ENCODE assay signal across 24 cellular contexts in the genomic region with DNA sequence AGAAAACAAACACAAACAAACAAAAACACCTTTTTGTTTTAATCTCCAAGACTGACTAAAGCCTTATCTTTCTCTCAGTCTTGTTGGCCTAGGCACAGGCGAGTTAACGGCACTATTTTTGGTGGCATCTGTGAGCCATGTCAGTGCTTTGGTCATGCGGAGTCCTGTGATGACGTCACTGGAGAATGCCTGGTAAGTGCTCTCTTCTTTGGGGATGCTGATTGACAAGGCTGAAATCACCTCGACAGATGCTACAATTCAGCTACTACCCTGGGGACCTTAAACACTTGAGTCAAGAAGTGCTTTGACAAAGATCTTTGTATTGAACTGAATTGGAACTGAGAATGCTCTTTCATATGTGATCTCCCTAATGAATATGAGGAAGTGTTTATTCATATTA.
DNase-seq lines count a peak whose midpoint lies in the region; ATAC-seq and TF ChIP-seq lines count a peak whose summit lies in the region.
"Had no signal": no experiment of that assay in that cellular context is flagged by ENCODE, and none has a peak within 500 bp of the region (broad histone marks: within the 10 kb centered on the region; RNA-seq: fewer than 3 reads in every experiment).

No MANE protein-coding gene starts in this region.

- no peaks in the 10 kb centered on the region for H3K36me3 Mint-ChIP-seq in GM23338 (ENCODE audit: low read depth)
- H3K36me3 Mint-ChIP-seq: activated CD8-positive, alpha-beta memory T cell treated with anti-CD3 and anti-CD28 coated beads, Interleukin-2, amount 10 ng/mL, durations not matched to agents 7 days and 5 days had no signal

- H3K4me2 ChIP-seq in GM23338 = no peak overlapping the region
- H3K4me2 ChIP-seq: SK-N-SH had no signal

- no peaks in the 10 kb centered on the region for H3K9me3 Mint-ChIP-seq in GM23338
- H3K9me3 Mint-ChIP-seq: activated T-cell treated with anti-CD3 and anti-CD28 coated beads, Interleukin-2, amount 50 U/mL, for 72 hours; nephron had no signal

- no peak overlapping the region for H3K27ac Mint-ChIP-seq in GM23338
- H3K27ac Mint-ChIP-seq: activated CD8-positive, alpha-beta memory T cell treated with anti-CD3 and anti-CD28 coated beads, Interleukin-2, amount 10 ng/mL, durations not matched to agents 7 days and 5 days; activated T-cell treated with anti-CD3 and anti-CD28 coated beads, Interleukin-2, amount 50 U/mL, for 72 hours; nephron; T-helper 17 cell had no signal

- H3K27me3 Mint-ChIP-seq in GM23338 (ENCODE audit: insufficient read depth, low read depth, poor library complexity) = no peaks in the 10 kb centered on the region
- H3K27me3 Mint-ChIP-seq: T-helper 17 cell had no signal

- H3K9me2 ChIP-seq in GM23338 (ENCODE audit: insufficient read depth) = no peaks in the 10 kb centered on the region
- H3K9me2 ChIP-seq: SK-N-SH had no signal

- no peak for TF ChIP-seq CTCF in GM23338 (conservative IDR thresholded peaks at IDR 0.05; ENCODE audit: low read depth in 2 of 2)

- H3K4me3 ChIP-seq in GM23338 = no peak overlapping the region
- H3K4me3 ChIP-seq: heart right ventricle had no signal

- H3F3A ChIP-seq in GM23338 (replicated peaks; ENCODE audit: low read depth) = no peaks in the 10 kb centered on the region

- H3K4me1 ChIP-seq in GM23338 (ENCODE audit: insufficient read depth) = peaks cover 12% of the 10 kb centered on the region; the same call in 1 of the 2 replicates

- no peaks in the 10 kb centered on the region for H3K27me3 ChIP-seq in GM23338 (ENCODE audit: insufficient read depth)
- H3K27me3 ChIP-seq: brain microvascular endothelial cell, heart right ventricle had no signal

- H3K27ac ChIP-seq in GM23338 (ENCODE audit: low read depth) = no peak overlapping the region
- H3K27ac ChIP-seq: brain microvascular endothelial cell, C4-2B, VCaP had no signal

- DNase-seq in D341Med (ENCODE audit: low spot score) (peak; percentile 24), GM23338 (ENCODE audit: low spot score) (peak; percentile 26), NCI-H2171 treated with DMSO at 0.1 percent for 48 hours (lab: John Stamatoyannopoulos, UW) (peak; percentile 47), iPS-NIHi7 (ENCODE audit: extremely low spot score) (peak; percentile 15), T-helper 2 cell (no peak), SIG-M5 (lab: John Stamatoyannopoulos, UW) (no peak)
- DNase-seq: activated CD4-positive, alpha-beta T cell treated with anti-CD3 and anti-CD28 coated beads, Interleukin-2, amount 50 U/mL, for 1 hour; activated CD8-positive, alpha-beta memory T cell treated with anti-CD3 and anti-CD28 coated beads, Interleukin-2, amount 10 ng/mL, durations not matched to agents 7 days and 5 days; activated naive CD4-positive, alpha-beta T cell treated with Interleukin-2 at 50 U/mL for 16 hours; activated T-cell treated with anti-CD3 and anti-CD28 coated beads, Interleukin-2, amount 50 U/mL, for 72 hours; brain microvascular endothelial cell; effector memory CD4-positive, alpha-beta T cell; erythroblast; heart right ventricle; NCI-H2029; SK-N-SH; stimulated activated CD4-positive, alpha-beta T cell treated with anti-CD3 and anti-CD28 coated beads, Interleukin-15, amount 100 ng/mL, for 24 hours; stimulated activated naive CD8-positive, alpha-beta T cell treated with anti-CD3 and anti-CD28 coated beads, Interleukin-15, Interleukin-2, amounts not matched to agents 100 U/mL and 50 U/mL, for 24 hours; T-helper 17 cell had no signal

- H3K36me3 ChIP-seq in GM23338 (ENCODE audit: insufficient read depth) = no peaks in the 10 kb centered on the region
- H3K36me3 ChIP-seq: brain microvascular endothelial cell had no signal

- no peak for ATAC-seq in GM23338
- no peak for ATAC-seq in HG02798 (IDR thresholded peaks at IDR 0.05; ENCODE audit: poor library complexity, unreplicated experiment)
- ATAC-seq: activated CD8-positive, alpha-beta memory T cell treated with anti-CD3 and anti-CD28 coated beads, Interleukin-2, amount 10 ng/mL, durations not matched to agents 7 days and 5 days; activated T-cell treated with anti-CD3 and anti-CD28 coated beads, Interleukin-2, amount 50 U/mL, for 72 hours; sciatic nerve; stimulated activated naive CD8-positive, alpha-beta T cell treated with anti-CD3 and anti-CD28 coated beads, Interleukin-15, Interleukin-2, amounts not matched to agents 100 U/mL and 50 U/mL, for 24 hours; T-helper 17 cell had no signal

- H2AFZ ChIP-seq in GM23338 = no peak overlapping the region

- H3K79me2 ChIP-seq in GM23338 (replicated peaks; ENCODE audit: insufficient read depth) = no peaks in the 10 kb centered on the region

- no peak overlapping the region for H3K4me3 Mint-ChIP-seq in GM23338
- H3K4me3 Mint-ChIP-seq: activated CD8-positive, alpha-beta memory T cell treated with anti-CD3 and anti-CD28 coated beads, Interleukin-2, amount 10 ng/mL, durations not matched to agents 7 days and 5 days; activated T-cell treated with anti-CD3 and anti-CD28 coated beads, Interleukin-2, amount 50 U/mL, for 72 hours; nephron; T-helper 17 cell had no signal

- H4K20me1 ChIP-seq in GM23338 (replicated peaks; ENCODE audit: insufficient read depth) = no peaks in the 10 kb centered on the region

- H3K4me1 Mint-ChIP-seq in GM23338 = peaks cover 12% of the 10 kb centered on the region; the same call in 2 of the 3 replicates
- H3K4me1 Mint-ChIP-seq: activated CD8-positive, alpha-beta memory T cell treated with anti-CD3 and anti-CD28 coated beads, Interleukin-2, amount 10 ng/mL, durations not matched to agents 7 days and 5 days; nephron had no signal

TF ChIP-seq in GM23338, 12 proteins besides CTCF, POLR2A, EP300 and RAD21:
- TF ChIP-seq ZNF114 (CRISPR knock-in tag; IDR thresholded peaks at IDR 0.05) = no peak
- TF ChIP-seq EZH2 (IDR thresholded peaks at IDR 0.05; ENCODE audit: low read depth, unreplicated experiment) = no peak
- TF ChIP-seq CREB1 (CRISPR knock-in tag; IDR thresholded peaks at IDR 0.05; ENCODE audit: low read depth) = peak; percentile 87
- TF ChIP-seq STAT1 (IDR thresholded peaks at IDR 0.05; ENCODE audit: unreplicated experiment) = no peak
- TF ChIP-seq, protein P1, sequence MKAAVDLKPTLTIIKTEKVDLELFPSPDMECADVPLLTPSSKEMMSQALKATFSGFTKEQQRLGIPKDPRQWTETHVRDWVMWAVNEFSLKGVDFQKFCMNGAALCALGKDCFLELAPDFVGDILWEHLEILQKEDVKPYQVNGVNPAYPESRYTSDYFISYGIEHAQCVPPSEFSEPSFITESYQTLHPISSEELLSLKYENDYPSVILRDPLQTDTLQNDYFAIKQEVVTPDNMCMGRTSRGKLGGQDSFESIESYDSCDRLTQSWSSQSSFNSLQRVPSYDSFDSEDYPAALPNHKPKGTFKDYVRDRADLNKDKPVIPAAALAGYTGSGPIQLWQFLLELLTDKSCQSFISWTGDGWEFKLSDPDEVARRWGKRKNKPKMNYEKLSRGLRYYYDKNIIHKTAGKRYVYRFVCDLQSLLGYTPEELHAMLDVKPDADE (IDR thresholded peaks at IDR 0.05) = no peak
- TF ChIP-seq EZH2phosphoT487 (IDR thresholded peaks at IDR 0.05; ENCODE audit: unreplicated experiment) = no peak
TF ChIP-seq in GM23338: peak in this region for 1.

Comparison
In these comparisons a context has a peak if more than half of its experiments do, and no peak if none do; other contexts are left out.
1. DNase-seq: peak in D341Med (single experiment), GM23338 (single experiment), NCI-H2171 treated with DMSO at 0.1 percent for 48 hours (single experiment) and iPS-NIHi7 (single experiment); none in T-helper 2 cell (0 of 5) and SIG-M5 (single experiment).